25 cellular contexts compared by ENCODE assay signal in the genomic region with DNA sequence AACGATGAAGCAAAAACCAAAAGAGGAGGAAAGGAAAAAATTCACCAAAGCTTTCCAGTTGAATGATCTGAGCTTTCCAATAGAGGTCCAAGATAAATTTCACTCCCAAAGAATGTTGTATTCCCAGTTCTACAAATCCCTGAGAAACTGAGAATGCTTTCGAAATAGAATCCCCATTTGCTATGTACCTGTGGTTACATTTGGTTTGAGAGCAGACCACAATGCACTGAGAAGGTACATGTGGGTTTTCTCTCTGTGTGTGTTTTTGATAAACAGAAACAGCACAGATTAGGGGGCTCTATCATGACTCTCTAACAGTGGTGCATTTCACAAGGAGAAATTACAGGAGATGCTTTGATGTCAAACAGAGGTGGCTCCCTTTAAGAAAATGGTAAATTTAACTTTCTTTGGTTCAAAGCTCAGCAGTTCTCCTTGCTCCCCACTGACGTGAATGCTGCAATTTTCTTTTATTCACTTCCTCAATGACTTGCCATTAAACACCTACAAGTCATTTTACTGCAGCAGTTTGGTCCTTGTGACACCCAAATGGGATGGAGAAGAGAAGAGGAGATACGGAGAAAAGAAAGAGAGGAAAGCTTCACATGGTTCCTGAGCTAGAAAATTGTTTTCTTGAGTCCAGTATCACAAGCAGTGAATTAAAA.
A peak's percentile ranks its signal among the peaks of the same experiment; 100 is the strongest.
DNase-seq lines count a peak whose midpoint lies in the region; ATAC-seq, FAIRE-seq and TF ChIP-seq lines count a peak whose summit lies in the region.
"Had no signal": no experiment of that assay in that cellular context is flagged by ENCODE, and none has a peak within 500 bp of the region (broad histone marks: within the 10 kb centered on the region; RNA-seq: fewer than 3 reads in every experiment).

No MANE protein-coding gene starts in this region.

- H3K4me3 Mint-ChIP-seq in activated CD4-positive, alpha-beta T cell treated with anti-CD3 and anti-CD28 coated beads, Interleukin-2, amount 10 ng/mL, durations not matched to agents 7 days and 5 days = peak overlapping the region; percentile 12

- peak overlapping the region; percentile 81 for H3K4me2 ChIP-seq in Loucy (ENCODE audit: low read depth, low read length, poor library complexity, severe bottlenecking)
- peak overlapping the region; percentile 13; the same call in 1 of the 2 replicates for H3K4me2 ChIP-seq in GM12878 (ENCODE audit: control insufficient read depth, insufficient read depth)

- ATAC-seq in GM12878 = peak; percentile 70
- no peak for ATAC-seq in GM21390 (IDR thresholded peaks at IDR 0.05; ENCODE audit: unreplicated experiment)
- ATAC-seq: left ventricle myocardium superior, Right ventricle myocardium inferior had no signal

- in situ Hi-C loops in GM12878 (cut with MboI) = no loop called here
- in situ Hi-C loops in GM13976 (cut with MboI; ENCODE audit: low sequenced_read_pairs, unreplicated experiment) = no loop called here

- H3K9ac ChIP-seq in Loucy (ENCODE audit: low read depth, low read length, poor library complexity, severe bottlenecking) (peak overlapping the region; percentile 10), GM12878 (ENCODE audit: control insufficient read depth, insufficient read depth, low read length) (no peak overlapping the region)
- H3K9ac ChIP-seq: BLaER1 treated with 17β-estradiol and CSF1 and Interleukin-3, amounts not matched to agents 10 nM and 100 nM had no signal

- H3F3A ChIP-seq in Loucy (ENCODE audit: low read depth) = no peaks in the 10 kb centered on the region

- peaks cover 6% of the 10 kb centered on the region for H3K27me3 Mint-ChIP-seq in activated CD4-positive, alpha-beta T cell treated with anti-CD3 and anti-CD28 coated beads, Interleukin-2, amount 10 ng/mL, durations not matched to agents 7 days and 5 days
- H3K27me3 Mint-ChIP-seq: progenitor cell of endocrine pancreas had no signal

- H3K4me3 ChIP-seq in Loucy (ENCODE audit: low read length, poor library complexity, severe bottlenecking) = peak overlapping the region; percentile 39
- H3K4me3 ChIP-seq in GM12878 = no peak overlapping the region
- H3K4me3 ChIP-seq: BLaER1 treated with 17β-estradiol and CSF1 and Interleukin-3, amounts not matched to agents 10 nM and 100 nM; uterus had no signal

- H3K9me3 ChIP-seq in Loucy (ENCODE audit: insufficient read depth, low read depth, low read length) (no peaks in the 10 kb centered on the region), GM12878 (replicated peaks; ENCODE audit: control insufficient read depth, insufficient read depth, low read length) (no peaks in the 10 kb centered on the region)
- H3K9me3 ChIP-seq: BLaER1 treated with 17β-estradiol and CSF1 and Interleukin-3, amounts not matched to agents 10 nM and 100 nM; uterus had no signal

- FAIRE-seq in GM12878 (lab: Jason Lieb, UNC) = no peak
- FAIRE-seq: TTC549 had no signal

- no peak for TF ChIP-seq POLR2A in GM12878 (IDR thresholded peaks at IDR 0.05; ENCODE audit: low read depth, low read length)

- TF ChIP-seq CTCF in Loucy (conservative IDR thresholded peaks at IDR 0.05; ENCODE audit: low read length) = no peak
- TF ChIP-seq CTCF in GM12878 (IDR thresholded peaks at IDR 0.05 in 2 of 3, conservative IDR thresholded peaks at IDR 0.05 in 1 of 3; ENCODE audit: control insufficient read depth in 2 of 3, extremely low read depth in 1 of 3, insufficient read depth in 1 of 3, low read depth in 3 of 3, low read length in 3 of 3) = no peak
- no peak for TF ChIP-seq CTCF in GM13976 (IDR thresholded peaks at IDR 0.05; ENCODE audit: borderline replicate concordance, control extremely low read depth, extremely low read depth, insufficient read depth, missing control alignments)

- no peaks in the 10 kb centered on the region for H3K9me3 Mint-ChIP-seq in activated CD4-positive, alpha-beta T cell treated with anti-CD3 and anti-CD28 coated beads, Interleukin-2, amount 10 ng/mL, durations not matched to agents 7 days and 5 days

- H3K36me3 ChIP-seq in Loucy (ENCODE audit: insufficient read depth, low read length) (no peaks in the 10 kb centered on the region), GM12878 (ENCODE audit: control insufficient read depth in 2 of 2, insufficient read depth in 2 of 2, low read length in 1 of 2) (no peaks in the 10 kb centered on the region)
- H3K36me3 ChIP-seq: BLaER1 treated with 17β-estradiol and CSF1 and Interleukin-3, amounts not matched to agents 10 nM and 100 nM; uterus had no signal

- H3K79me2 ChIP-seq in Loucy (ENCODE audit: insufficient read depth, low read length) (no peaks in the 10 kb centered on the region), GM12878 (ENCODE audit: control insufficient read depth, insufficient read depth, low read length) (no peaks in the 10 kb centered on the region)

- TF ChIP-seq RAD21 in GM12878 (IDR thresholded peaks at IDR 0.05; ENCODE audit: insufficient read depth, low read depth, low read length) = no peak

- intact Hi-C loops in GM12878 (cut with micrococcal nuclease; ENCODE audit: unreplicated experiment) = no loop called here

- peaks cover 17% of the 10 kb centered on the region for H3K36me3 Mint-ChIP-seq in activated CD4-positive, alpha-beta T cell treated with anti-CD3 and anti-CD28 coated beads, Interleukin-2, amount 10 ng/mL, durations not matched to agents 7 days and 5 days (ENCODE audit: low read depth)

- H3K4me1 ChIP-seq in Loucy (ENCODE audit: insufficient read depth, low read length, poor library complexity, severe bottlenecking) (peaks cover 66% of the 10 kb centered on the region), GM12878 (ENCODE audit: control insufficient read depth, insufficient read depth, low read length) (peaks cover 5% of the 10 kb centered on the region; the same call in 1 of the 2 replicates)
- H3K4me1 ChIP-seq: uterus had no signal

- peaks cover 41% of the 10 kb centered on the region for H3K4me1 Mint-ChIP-seq in activated CD4-positive, alpha-beta T cell treated with anti-CD3 and anti-CD28 coated beads, Interleukin-2, amount 10 ng/mL, durations not matched to agents 7 days and 5 days

- H3K27ac ChIP-seq in GM12878 (ENCODE audit: control insufficient read depth, insufficient read depth) = no peak overlapping the region
- H3K27ac ChIP-seq: BLaER1 treated with 17β-estradiol and CSF1 and Interleukin-3, amounts not matched to agents 10 nM and 100 nM; HL-60; uterus had no signal

- H4K20me1 ChIP-seq in Loucy (ENCODE audit: insufficient read depth, low read length, poor library complexity, severe bottlenecking) (no peaks in the 10 kb centered on the region), GM12878 (ENCODE audit: control insufficient read depth, insufficient read depth) (no peaks in the 10 kb centered on the region)
- H4K20me1 ChIP-seq: BLaER1 treated with 17β-estradiol and CSF1 and Interleukin-3, amounts not matched to agents 10 nM and 100 nM had no signal

- CTCF ChIA-PET in activated CD4-positive, alpha-beta T cell treated with anti-CD3 and anti-CD28 coated beads, Interleukin-2, amount 10 ng/mL, durations not matched to agents 7 days and 5 days (lab: Charles Lee) = interaction anchor here (1.1 kb wide), 2 partner anchors 29 to 110 kb away, joined by 3 read pairs; no protein-coding TSS in a partner anchor
- CTCF ChIA-PET in GM12878 (lab: Yijun Ruan, JAX) = no interaction called here

- DNase-seq in activated CD4-positive, alpha-beta T cell treated with anti-CD3 and anti-CD28 coated beads, Interleukin-2, amount 10 ng/mL, durations not matched to agents 7 days and 5 days = peak; percentile 33
- no peak for DNase-seq in activated CD4-positive, alpha-beta T cell treated with anti-CD3 and anti-CD28 coated beads, Interleukin-2, amount 50 U/mL, for 4 hours
- DNase-seq in GM12878 (ENCODE audit: low read depth, low spot score) (no peak), renal cortical epithelial cell (ENCODE audit: low read depth) (peak; percentile 59), GM13976 (ENCODE audit: low spot score) (no peak), midbrain (lab: John Stamatoyannopoulos, UW) (no peak)
- DNase-seq: activated gamma-delta T cell; anterior cingulate cortex; central memory CD4-positive, alpha-beta T cell; foreskin fibroblast; GOT3; left ventricle myocardium superior; NCI-H1417 treated with DMSO at 0.1 percent for 48 hours; NCI-H2171 treated with DMSO at 0.1 percent for 48 hours; NCI-H748 treated with DMSO at 0.1 percent for 48 hours; OCI-M1; stimulated activated CD4-positive, alpha-beta T cell treated with anti-CD3 and anti-CD28 coated beads, Interleukin-1b, Interleukin-23, amount 100 ng/mL, for 48 hours; uterus had no signal

- no peaks in the 10 kb centered on the region for H3K9me2 ChIP-seq in Loucy (replicated peaks; ENCODE audit: low read depth, low read length)

- no TSS peak for BruUV-seq in GM12878 (replicated peaks; lab: Mats Ljungman, UMichigan)

- WGBS in GM12878 (ENCODE audit: insufficient coverage, insufficient replicate concordance, low lambda C conversion rate, missing lambda C conversion rate) = 0% methylated on average over 4 of the region's 4 CpGs

- SMC1A ChIA-PET in GM12878 (lab: Charles Lee; ENCODE audit: uncharacterized antibody, unreplicated experiment) = interaction anchor here (1.7 kb wide), 1 partner anchor 13 kb away, joined by 4 read pairs; no protein-coding TSS in a partner anchor

- peak overlapping the region; percentile 58 for H3K27ac Mint-ChIP-seq in activated CD4-positive, alpha-beta T cell treated with anti-CD3 and anti-CD28 coated beads, Interleukin-2, amount 10 ng/mL, durations not matched to agents 7 days and 5 days
- H3K27ac Mint-ChIP-seq: progenitor cell of endocrine pancreas had no signal

- no peak for TF ChIP-seq EP300 in GM12878 (IDR thresholded peaks at IDR 0.05; ENCODE audit: borderline replicate concordance in 1 of 2, control insufficient read depth in 1 of 2, low read depth in 2 of 2, low read length in 2 of 2)

- H3K27me3 ChIP-seq in Loucy (ENCODE audit: insufficient read depth, low read length, poor library complexity, severe bottlenecking) (no peaks in the 10 kb centered on the region), GM12878 (replicated peaks in 1 of 2; ENCODE audit: control insufficient read depth in 2 of 2, insufficient read depth in 2 of 2, low read length in 1 of 2) (no peaks in the 10 kb centered on the region; a peak in 1 of 4 replicates)
- H3K27me3 ChIP-seq: BLaER1 treated with 17β-estradiol and CSF1 and Interleukin-3, amounts not matched to agents 10 nM and 100 nM; uterus had no signal

- H2AFZ ChIP-seq in Loucy (ENCODE audit: low read length) = no peak overlapping the region
- no peak overlapping the region for H2AFZ ChIP-seq in GM12878 (ENCODE audit: control insufficient read depth, low read depth, low read length)

- POLR2A ChIA-PET in activated CD4-positive, alpha-beta T cell treated with anti-CD3 and anti-CD28 coated beads, Interleukin-2, amount 10 ng/mL, durations not matched to agents 7 days and 5 days (lab: Charles Lee) = no interaction called here
- POLR2A ChIA-PET in GM12878 (lab: Charles Lee) = no interaction called here

- RAD21 ChIA-PET in GM12878 (lab: Charles Lee; ENCODE audit: unreplicated experiment) = no interaction called here

Comparison
In these comparisons a context has a peak if more than half of its experiments do, and no peak if none do; other contexts are left out.
1. DNase-seq: peak in activated CD4-positive, alpha-beta T cell treated with anti-CD3 and anti-CD28 coated beads, Interleukin-2, amount 10 ng/mL, durations not matched to agents 7 days and 5 days (single experiment) and renal cortical epithelial cell (single experiment); none in activated CD4-positive, alpha-beta T cell treated with anti-CD3 and anti-CD28 coated beads, Interleukin-2, amount 50 U/mL, for 4 hours (0 of 2), GM12878 (single experiment), GM13976 (single experiment) and midbrain (single experiment).